ENCODE assay signal across 9 cellular contexts in genomic region chr2:109260886-109261700, GRCh38.
DNase-seq lines count a peak whose midpoint lies in the region; ATAC-seq and TF ChIP-seq lines count a peak whose summit lies in the region.
"Had no signal": no experiment of that assay in that cellular context is flagged by ENCODE, and none has a peak within 500 bp of the region (broad histone marks: within the 10 kb centered on the region; RNA-seq: fewer than 3 reads in every experiment).

No MANE protein-coding gene starts in this region.

- no peaks in the 10 kb centered on the region for H3K36me3 ChIP-seq in WERI-Rb-1

- POLR2A ChIA-PET in activated CD4-positive, alpha-beta memory T cell treated with anti-CD3 and anti-CD28 coated beads, Interleukin-2, amount 10 ng/mL, durations not matched to agents 7 days and 5 days (lab: Charles Lee): no interaction called here

- no peak for ATAC-seq in GM19395 (IDR thresholded peaks at IDR 0.05; ENCODE audit: unreplicated experiment)
- no peak for ATAC-seq in HG03045 (IDR thresholded peaks at IDR 0.05; ENCODE audit: unreplicated experiment)

- peaks cover 4% of the 10 kb centered on the region for H3K27me3 Mint-ChIP-seq in glutamatergic neuron (ENCODE audit: unreplicated experiment)
- H3K27me3 Mint-ChIP-seq in activated CD4-positive, alpha-beta memory T cell treated with anti-CD3 and anti-CD28 coated beads, Interleukin-2, amount 10 ng/mL, durations not matched to agents 7 days and 5 days: peaks cover 20% of the 10 kb centered on the region
- H3K27me3 Mint-ChIP-seq: activated naive CD8-positive, alpha-beta T cell had no signal

- H3K27ac Mint-ChIP-seq in glutamatergic neuron (ENCODE audit: unreplicated experiment): no peak overlapping the region
- H3K27ac Mint-ChIP-seq in activated CD4-positive, alpha-beta memory T cell treated with anti-CD3 and anti-CD28 coated beads, Interleukin-2, amount 10 ng/mL, durations not matched to agents 7 days and 5 days: no peak overlapping the region
- H3K27ac Mint-ChIP-seq: activated naive CD8-positive, alpha-beta T cell had no signal

- TF ChIP-seq CTCF in WERI-Rb-1 (IDR thresholded peaks at IDR 0.05; ENCODE audit: low read depth, low read length) (peak; percentile 82), glutamatergic neuron (IDR thresholded peaks at IDR 0.05; ENCODE audit: partially characterized antibody, unreplicated experiment) (no peak)

- H3K9me3 ChIP-seq in WERI-Rb-1 (ENCODE audit: severe bottlenecking): no peaks in the 10 kb centered on the region

- CTCF ChIA-PET in activated CD4-positive, alpha-beta memory T cell treated with anti-CD3 and anti-CD28 coated beads, Interleukin-2, amount 10 ng/mL, durations not matched to agents 7 days and 5 days (lab: Charles Lee): no interaction called here

- H3K9me3 Mint-ChIP-seq in glutamatergic neuron (ENCODE audit: unreplicated experiment): peaks cover 6% of the 10 kb centered on the region
- no peaks in the 10 kb centered on the region for H3K9me3 Mint-ChIP-seq in activated CD4-positive, alpha-beta memory T cell treated with anti-CD3 and anti-CD28 coated beads, Interleukin-2, amount 10 ng/mL, durations not matched to agents 7 days and 5 days

- no peaks in the 10 kb centered on the region for H3K36me3 Mint-ChIP-seq in glutamatergic neuron (ENCODE audit: unreplicated experiment)
- no peaks in the 10 kb centered on the region for H3K36me3 Mint-ChIP-seq in activated CD4-positive, alpha-beta memory T cell treated with anti-CD3 and anti-CD28 coated beads, Interleukin-2, amount 10 ng/mL, durations not matched to agents 7 days and 5 days (ENCODE audit: low read depth)
- H3K36me3 Mint-ChIP-seq: activated naive CD8-positive, alpha-beta T cell had no signal

- H3K4me3 ChIP-seq in WERI-Rb-1 (ENCODE audit: low read depth, low read length): no peak overlapping the region

- no peak overlapping the region for H3K4me3 Mint-ChIP-seq in glutamatergic neuron (ENCODE audit: unreplicated experiment)
- no peak overlapping the region for H3K4me3 Mint-ChIP-seq in activated CD4-positive, alpha-beta memory T cell treated with anti-CD3 and anti-CD28 coated beads, Interleukin-2, amount 10 ng/mL, durations not matched to agents 7 days and 5 days
- H3K4me3 Mint-ChIP-seq: activated naive CD8-positive, alpha-beta T cell had no signal

- peak; percentile 49 for DNase-seq in Daoy (ENCODE audit: low read depth)
- peak; percentile 22 to 23 for DNase-seq in Kasumi-1 (lab: John Stamatoyannopoulos, UW)
- peak; percentile 74 for DNase-seq in WERI-Rb-1
- DNase-seq in mesenteric fat pad (ENCODE audit: low spot score): peak; percentile 79
- DNase-seq in glutamatergic neuron: no peak
- DNase-seq in activated CD4-positive, alpha-beta memory T cell treated with anti-CD3 and anti-CD28 coated beads, Interleukin-2, amount 10 ng/mL, durations not matched to agents 7 days and 5 days: no peak

- peak overlapping the region; percentile 80 for H3K27ac ChIP-seq in WERI-Rb-1

- H3K4me1 Mint-ChIP-seq in glutamatergic neuron (ENCODE audit: low read depth, unreplicated experiment): peaks cover 4% of the 10 kb centered on the region
- no peaks in the 10 kb centered on the region for H3K4me1 Mint-ChIP-seq in activated CD4-positive, alpha-beta memory T cell treated with anti-CD3 and anti-CD28 coated beads, Interleukin-2, amount 10 ng/mL, durations not matched to agents 7 days and 5 days

- no peaks in the 10 kb centered on the region for H3K27me3 ChIP-seq in WERI-Rb-1 (ENCODE audit: insufficient read depth, low read depth, severe bottlenecking)

Comparison
In these comparisons a context has a peak if more than half of its experiments do, and no peak if none do; other contexts are left out.
1. DNase-seq: peak in Daoy (single experiment), Kasumi-1 (2 of 2), WERI-Rb-1 (single experiment) and mesenteric fat pad (single experiment); none in glutamatergic neuron (single experiment) and activated CD4-positive, alpha-beta memory T cell treated with anti-CD3 and anti-CD28 coated beads, Interleukin-2, amount 10 ng/mL, durations not matched to agents 7 days and 5 days (single experiment).